Comparison of ENCODE assay signal across 1 cellular context in the genomic region with DNA sequence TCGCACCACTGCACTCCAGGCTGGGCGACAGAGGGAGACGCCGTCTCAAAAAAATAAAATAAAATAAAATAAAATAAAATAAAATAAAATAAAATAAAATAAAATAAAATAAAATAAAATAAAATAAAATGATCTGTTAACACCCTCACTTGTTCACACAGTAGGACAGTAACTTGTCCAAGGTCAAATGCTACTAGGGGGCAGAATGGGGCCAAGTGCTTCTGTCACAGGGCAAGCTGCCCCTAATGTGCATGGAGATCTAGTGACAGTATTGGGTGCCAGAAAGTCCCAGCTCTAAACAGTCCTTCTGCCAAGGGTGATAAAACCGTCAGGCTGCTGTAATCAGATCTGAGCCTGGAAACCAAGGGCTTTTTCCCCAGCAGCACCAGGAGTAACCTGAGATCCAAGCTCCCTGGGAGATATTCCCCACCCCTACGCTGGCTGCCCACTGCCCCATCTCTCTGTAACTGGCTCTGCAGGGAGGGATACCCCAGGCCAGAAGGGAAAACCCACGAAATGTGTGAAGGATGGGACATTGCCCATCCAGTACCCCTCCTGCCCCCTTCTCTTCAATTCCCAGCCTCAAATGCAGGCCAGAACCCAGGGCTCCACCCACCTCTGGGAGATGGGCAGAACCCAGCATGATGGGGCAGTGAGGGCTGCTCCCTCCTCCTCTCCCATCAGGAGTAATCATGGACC.
TF ChIP-seq lines count a peak whose summit lies in the region.

No MANE protein-coding gene starts in this region.

TF ChIP-seq in HepG2, 621 proteins besides CTCF, POLR2A, EP300 and RAD21:
- TF ChIP-seq ATAD3A (CRISPR knock-in tag; IDR thresholded peaks at IDR 0.05) (no peak), EHMT2 (IDR thresholded peaks at IDR 0.05; ENCODE audit: borderline replicate concordance, low read depth, low read length) (no peak), ZNF138 (CRISPR knock-in tag; IDR thresholded peaks at IDR 0.05; ENCODE audit: low read depth) (no peak), RFXAP (CRISPR knock-in tag; IDR thresholded peaks at IDR 0.05; ENCODE audit: borderline replicate concordance) (no peak), ZNF30 (CRISPR knock-in tag; IDR thresholded peaks at IDR 0.05) (no peak), ZNF124 (CRISPR knock-in tag; IDR thresholded peaks at IDR 0.05) (no peak), ZNF557 (CRISPR knock-in tag; IDR thresholded peaks at IDR 0.05) (no peak), ZNF543 (CRISPR knock-in tag; IDR thresholded peaks at IDR 0.05) (no peak), ZNF256 (CRISPR knock-in tag; conservative IDR thresholded peaks at IDR 0.05) (no peak), ZNF562 (CRISPR knock-in tag; IDR thresholded peaks at IDR 0.05; ENCODE audit: borderline replicate concordance) (no peak), ZNF652 (CRISPR knock-in tag; IDR thresholded peaks at IDR 0.05; ENCODE audit: borderline replicate concordance, low read depth) (no peak)
- TF ChIP-seq, protein P1, sequence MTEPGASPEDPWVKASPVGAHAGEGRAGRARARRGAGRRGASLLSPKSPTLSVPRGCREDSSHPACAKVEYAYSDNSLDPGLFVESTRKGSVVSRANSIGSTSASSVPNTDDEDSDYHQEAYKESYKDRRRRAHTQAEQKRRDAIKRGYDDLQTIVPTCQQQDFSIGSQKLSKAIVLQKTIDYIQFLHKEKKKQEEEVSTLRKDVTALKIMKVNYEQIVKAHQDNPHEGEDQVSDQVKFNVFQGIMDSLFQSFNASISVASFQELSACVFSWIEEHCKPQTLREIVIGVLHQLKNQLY (CRISPR knock-in tag; IDR thresholded peaks at IDR 0.05) = no peak
- TF ChIP-seq, protein P2, sequence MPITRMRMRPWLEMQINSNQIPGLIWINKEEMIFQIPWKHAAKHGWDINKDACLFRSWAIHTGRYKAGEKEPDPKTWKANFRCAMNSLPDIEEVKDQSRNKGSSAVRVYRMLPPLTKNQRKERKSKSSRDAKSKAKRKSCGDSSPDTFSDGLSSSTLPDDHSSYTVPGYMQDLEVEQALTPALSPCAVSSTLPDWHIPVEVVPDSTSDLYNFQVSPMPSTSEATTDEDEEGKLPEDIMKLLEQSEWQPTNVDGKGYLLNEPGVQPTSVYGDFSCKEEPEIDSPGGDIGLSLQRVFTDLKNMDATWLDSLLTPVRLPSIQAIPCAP (CRISPR knock-in tag; IDR thresholded peaks at IDR 0.05; ENCODE audit: low read depth) = no peak
- TF ChIP-seq, protein P3, sequence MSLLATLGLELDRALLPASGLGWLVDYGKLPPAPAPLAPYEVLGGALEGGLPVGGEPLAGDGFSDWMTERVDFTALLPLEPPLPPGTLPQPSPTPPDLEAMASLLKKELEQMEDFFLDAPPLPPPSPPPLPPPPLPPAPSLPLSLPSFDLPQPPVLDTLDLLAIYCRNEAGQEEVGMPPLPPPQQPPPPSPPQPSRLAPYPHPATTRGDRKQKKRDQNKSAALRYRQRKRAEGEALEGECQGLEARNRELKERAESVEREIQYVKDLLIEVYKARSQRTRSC (CRISPR knock-in tag; IDR thresholded peaks at IDR 0.05; ENCODE audit: low read depth) = no peak
- TF ChIP-seq, protein P4, sequence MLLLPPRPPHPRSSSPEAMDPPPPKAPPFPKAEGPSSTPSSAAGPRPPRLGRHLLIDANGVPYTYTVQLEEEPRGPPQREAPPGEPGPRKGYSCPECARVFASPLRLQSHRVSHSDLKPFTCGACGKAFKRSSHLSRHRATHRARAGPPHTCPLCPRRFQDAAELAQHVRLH (CRISPR knock-in tag; IDR thresholded peaks at IDR 0.05; ENCODE audit: borderline replicate concordance, low read depth) = no peak
- TF ChIP-seq, protein P5, sequence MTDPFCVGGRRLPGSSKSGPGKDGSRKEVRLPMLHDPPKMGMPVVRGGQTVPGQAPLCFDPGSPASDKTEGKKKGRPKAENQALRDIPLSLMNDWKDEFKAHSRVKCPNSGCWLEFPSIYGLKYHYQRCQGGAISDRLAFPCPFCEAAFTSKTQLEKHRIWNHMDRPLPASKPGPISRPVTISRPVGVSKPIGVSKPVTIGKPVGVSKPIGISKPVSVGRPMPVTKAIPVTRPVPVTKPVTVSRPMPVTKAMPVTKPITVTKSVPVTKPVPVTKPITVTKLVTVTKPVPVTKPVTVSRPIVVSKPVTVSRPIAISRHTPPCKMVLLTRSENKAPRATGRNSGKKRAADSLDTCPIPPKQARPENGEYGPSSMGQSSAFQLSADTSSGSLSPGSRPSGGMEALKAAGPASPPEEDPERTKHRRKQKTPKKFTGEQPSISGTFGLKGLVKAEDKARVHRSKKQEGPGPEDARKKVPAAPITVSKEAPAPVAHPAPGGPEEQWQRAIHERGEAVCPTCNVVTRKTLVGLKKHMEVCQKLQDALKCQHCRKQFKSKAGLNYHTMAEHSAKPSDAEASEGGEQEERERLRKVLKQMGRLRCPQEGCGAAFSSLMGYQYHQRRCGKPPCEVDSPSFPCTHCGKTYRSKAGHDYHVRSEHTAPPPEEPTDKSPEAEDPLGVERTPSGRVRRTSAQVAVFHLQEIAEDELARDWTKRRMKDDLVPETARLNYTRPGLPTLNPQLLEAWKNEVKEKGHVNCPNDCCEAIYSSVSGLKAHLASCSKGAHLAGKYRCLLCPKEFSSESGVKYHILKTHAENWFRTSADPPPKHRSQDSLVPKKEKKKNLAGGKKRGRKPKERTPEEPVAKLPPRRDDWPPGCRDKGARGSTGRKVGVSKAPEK (CRISPR knock-in tag; IDR thresholded peaks at IDR 0.05; ENCODE audit: borderline replicate concordance) = no peak
TF ChIP-seq in HepG2: peak in this region for 0.
